In genomic region chr15:75348563-75349350, GRCh38 we compare ENCODE assay signal across 8 cellular contexts. TPM values are rescaled to one million over a fixed set of nuclear protein-coding genes. Genes with fewer than 3 reads are reported as not detected.
DNase-seq lines count a peak whose midpoint lies in the region; ATAC-seq lines count a peak whose summit lies in the region.

No MANE protein-coding gene starts in this region.

- DNase-seq in NCI-H748 (lab: John Stamatoyannopoulos, UW; ENCODE audit: unreplicated experiment): peak; percentile 20
- no peak for DNase-seq in NCI-H748 treated with DMSO at 0.1 percent for 48 hours (lab: John Stamatoyannopoulos, UW)
- no peak for DNase-seq in activated naive CD4-positive, alpha-beta T cell treated with anti-CD3 and anti-CD28 coated beads, Interleukin-2, amount 50 U/mL, for 72 hours (ENCODE audit: low spot score in 2 of 2)
- no peak for DNase-seq in iPS DF 6.9 (ENCODE audit: low read depth, low spot score)
- no peak for DNase-seq in HCEC 1CT

- H3K27me3 ChIP-seq in iPS DF 6.9 (ENCODE audit: control insufficient read depth, insufficient read depth, low read length) (peaks cover 3% of the 10 kb centered on the region; the same call in 1 of the 2 replicates), skeletal muscle tissue (ENCODE audit: control insufficient read depth in 3 of 3, insufficient read depth in 3 of 3, low read length in 3 of 3) (no peaks in the 10 kb centered on the region)

- no peak for ATAC-seq in activated naive CD4-positive, alpha-beta T cell treated with anti-CD3 and anti-CD28 coated beads, Interleukin-2, amount 50 U/mL, for 72 hours
- ATAC-seq in HG02571 (IDR thresholded peaks at IDR 0.05; ENCODE audit: unreplicated experiment): no peak
- no peak for ATAC-seq in GM18502 (IDR thresholded peaks at IDR 0.05; ENCODE audit: poor library complexity, unreplicated experiment)

- H3K36me3 Mint-ChIP-seq in activated naive CD4-positive, alpha-beta T cell treated with anti-CD3 and anti-CD28 coated beads, Interleukin-2, amount 50 U/mL, for 72 hours: peaks cover 0 to 26% of the 10 kb centered on the region in 2 donors

- H3K4me3 ChIP-seq in iPS DF 6.9 (ENCODE audit: low read length) (peak overlapping the region; percentile 72; the same call in 1 of the 2 replicates), skeletal muscle tissue (ENCODE audit: low read length in 3 of 3) (peak overlapping the region; percentile 77 to 92 (median 88))

- H3K9me3 Mint-ChIP-seq in activated naive CD4-positive, alpha-beta T cell treated with anti-CD3 and anti-CD28 coated beads, Interleukin-2, amount 50 U/mL, for 72 hours: peaks cover 3 to 9% of the 10 kb centered on the region in 2 donors

- WGBS in iPS DF 6.9 (ENCODE audit: insufficient coverage, insufficient read length): no CpG with 5 or more reads among the region's 46 CpGs

- H3K27ac Mint-ChIP-seq in activated naive CD4-positive, alpha-beta T cell treated with anti-CD3 and anti-CD28 coated beads, Interleukin-2, amount 50 U/mL, for 72 hours: peak overlapping the region; percentile 44 to 88

- H3K27ac ChIP-seq in iPS DF 6.9 (ENCODE audit: low read length) (no peak overlapping the region), skeletal muscle tissue (ENCODE audit: low read depth, low read length) (no peak overlapping the region)

- H3K4me1 ChIP-seq in iPS DF 6.9 (ENCODE audit: control insufficient read depth, insufficient read depth, low read length) (no peaks in the 10 kb centered on the region), skeletal muscle tissue (ENCODE audit: control insufficient read depth in 3 of 3, insufficient read depth in 3 of 3, low read length in 3 of 3) (peaks cover 8 to 22% (median 10%) of the 10 kb centered on the region in 3 donors)

- H3K9ac ChIP-seq in skeletal muscle tissue (ENCODE audit: low read depth in 1 of 3, low read length in 3 of 3): peak overlapping the region; percentile 72 to 92 (median 92)

- no peaks in the 10 kb centered on the region for H3K9me3 ChIP-seq in iPS DF 6.9 (ENCODE audit: control insufficient read depth, insufficient read depth, low read length)
- no peaks in the 10 kb centered on the region for H3K9me3 ChIP-seq in skeletal muscle tissue (ENCODE audit: control insufficient read depth in 3 of 3, low read length in 3 of 3)

- no peaks in the 10 kb centered on the region for H3K36me3 ChIP-seq in iPS DF 6.9 (ENCODE audit: control insufficient read depth, insufficient read depth, low read length)
- H3K36me3 ChIP-seq in skeletal muscle tissue (ENCODE audit: control insufficient read depth in 3 of 3, insufficient read depth in 3 of 3, low read length in 3 of 3): peaks cover 0 to 3% (median 0%) of the 10 kb centered on the region in 3 donors

RNA-seq across cellular contexts. Expression of gene NEIL1, which starts 1.9 kb away (rescaled TPM):
- total RNA-seq in activated naive CD4-positive, alpha-beta T cell treated with anti-CD3 and anti-CD28 coated beads, Interleukin-2, amount 50 U/mL, for 72 hours: 10 to 100 TPM in 1 of 2 donors, 1 to 10 TPM in 1; 9.4 to 20.4 TPM
- total RNA-seq in skeletal muscle tissue: 4.7 TPM

RNA-seq across cellular contexts. Expression of gene COMMD4, which starts 12.9 kb away (rescaled TPM):
- 100 to 1,000 TPM in 1 of 2 donors, 10 to 100 TPM in 1; 85.6 to 122 TPM for total RNA-seq in activated naive CD4-positive, alpha-beta T cell treated with anti-CD3 and anti-CD28 coated beads, Interleukin-2, amount 50 U/mL, for 72 hours
- 13.6 TPM for total RNA-seq in skeletal muscle tissue

RNA-seq across cellular contexts. Expression of gene MAN2C1, which starts 19.6 kb away (rescaled TPM):
- total RNA-seq in activated naive CD4-positive, alpha-beta T cell treated with anti-CD3 and anti-CD28 coated beads, Interleukin-2, amount 50 U/mL, for 72 hours: 100 to 1,000 TPM; 106 to 167 TPM
- total RNA-seq in skeletal muscle tissue: 80.4 TPM
